In genomic region chr3:129001817-129002572, GRCh38 we compare ENCODE assay signal across 9 cellular contexts. TPM values are rescaled to one million over a fixed set of nuclear protein-coding genes. Genes with fewer than 3 reads are reported as not detected.
A peak's percentile ranks its signal among the peaks of the same experiment; 100 is the strongest.
DNase-seq lines count a peak whose midpoint lies in the region; ATAC-seq, FAIRE-seq and TF ChIP-seq lines count a peak whose summit lies in the region.
"Had no signal": no experiment of that assay in that cellular context is flagged by ENCODE, and none has a peak within 500 bp of the region (broad histone marks: within the 10 kb centered on the region; RNA-seq: fewer than 3 reads in every experiment).

No MANE protein-coding gene starts in this region.

- intact Hi-C loops in activated CD4-positive, alpha-beta T cell treated with anti-CD3 and anti-CD28 coated beads for 36 hours (cut with DNase I, micrococcal nuclease) = no loop called here
- intact Hi-C loops in kidney (cut with DNase I) = no loop called here

- peak; percentile 71 for ATAC-seq in activated CD4-positive, alpha-beta T cell treated with anti-CD3 and anti-CD28 coated beads for 36 hours
- peak; percentile 54 for ATAC-seq in stimulated activated naive CD8-positive, alpha-beta T cell treated with anti-CD3 and anti-CD28 coated beads, Interleukin-15, Interleukin-2, amounts not matched to agents 100 U/mL and 50 U/mL, for 24 hours
- no peak for ATAC-seq in GM21529 (IDR thresholded peaks at IDR 0.05; ENCODE audit: unreplicated experiment)

- CTCF ChIA-PET in activated CD4-positive, alpha-beta T cell treated with anti-CD3 and anti-CD28 coated beads for 36 hours (lab: Charles Lee) = interaction anchor here (1.3 kb wide), 1 partner anchor 14 kb away, joined by 4 read pairs; no protein-coding TSS in a partner anchor
- CTCF ChIA-PET in activated naive CD4-positive, alpha-beta T cell treated with anti-CD3 and anti-CD28 coated beads, Interleukin-2, amount 10 ng/mL, durations not matched to agents 7 days and 5 days (lab: Charles Lee) = no interaction called here

- no peaks in the 10 kb centered on the region for H3K9me3 Mint-ChIP-seq in activated CD4-positive, alpha-beta T cell treated with anti-CD3 and anti-CD28 coated beads for 36 hours (ENCODE audit: low read depth)
- H3K9me3 Mint-ChIP-seq in activated naive CD4-positive, alpha-beta T cell treated with anti-CD3 and anti-CD28 coated beads, Interleukin-2, amount 10 ng/mL, durations not matched to agents 7 days and 5 days = peaks cover 2% of the 10 kb centered on the region

- H3K36me3 Mint-ChIP-seq in activated CD4-positive, alpha-beta T cell treated with anti-CD3 and anti-CD28 coated beads for 36 hours (ENCODE audit: low read depth) = no peaks in the 10 kb centered on the region
- peaks cover 2% of the 10 kb centered on the region for H3K36me3 Mint-ChIP-seq in activated naive CD4-positive, alpha-beta T cell treated with anti-CD3 and anti-CD28 coated beads, Interleukin-2, amount 10 ng/mL, durations not matched to agents 7 days and 5 days

- H3K27me3 Mint-ChIP-seq in activated CD4-positive, alpha-beta T cell treated with anti-CD3 and anti-CD28 coated beads for 36 hours = peaks cover 27% of the 10 kb centered on the region
- H3K27me3 Mint-ChIP-seq in activated naive CD4-positive, alpha-beta T cell treated with anti-CD3 and anti-CD28 coated beads, Interleukin-2, amount 10 ng/mL, durations not matched to agents 7 days and 5 days = peaks cover 81% of the 10 kb centered on the region

- H3K9me3 ChIP-seq in kidney (ENCODE audit: control insufficient read depth in 1 of 2, low read length in 2 of 2) = no peaks in the 10 kb centered on the region

- POLR2A ChIA-PET in activated CD4-positive, alpha-beta T cell treated with anti-CD3 and anti-CD28 coated beads for 36 hours (lab: Charles Lee) = no interaction called here

- H3K36me3 ChIP-seq in kidney (ENCODE audit: control insufficient read depth in 1 of 2, insufficient read depth in 2 of 2, low read length in 2 of 2) = no peaks in the 10 kb centered on the region

- peak; percentile 73 for DNase-seq in activated CD4-positive, alpha-beta T cell treated with anti-CD3 and anti-CD28 coated beads for 36 hours
- no peak for DNase-seq in activated CD4-positive, alpha-beta T cell treated with anti-CD3 and anti-CD28 coated beads, Interleukin-2, amount 50 U/mL, for 4 hours
- DNase-seq in activated naive CD4-positive, alpha-beta T cell treated with anti-CD3 and anti-CD28 coated beads, Interleukin-2, amount 10 ng/mL, durations not matched to agents 7 days and 5 days = peak; percentile 61
- DNase-seq in kidney = peak; percentile 74
- peak; percentile 52 for DNase-seq in stimulated activated naive CD8-positive, alpha-beta T cell treated with anti-CD3 and anti-CD28 coated beads, Interleukin-15, Interleukin-2, amounts not matched to agents 100 U/mL and 50 U/mL, for 24 hours
- no peak for DNase-seq in activated effector memory CD4-positive, alpha-beta T cell treated with Interleukin-2 at 50 U/mL for 16 hours
- no peak for DNase-seq in MV-4-11 (lab: John Stamatoyannopoulos, UW)
- DNase-seq: DND-41 had no signal

- H3K27ac ChIP-seq in kidney (ENCODE audit: low read depth in 2 of 2, low read length in 2 of 2) = peak overlapping the region in 1 of 2 donors; percentile 78

- peak overlapping the region in 1 of 2 donors; percentile 51 for H3K4me3 ChIP-seq in kidney (ENCODE audit: low read length in 2 of 2)

- H3K4me1 ChIP-seq in kidney (ENCODE audit: control insufficient read depth in 1 of 2, insufficient read depth in 1 of 2, low read depth in 1 of 2, low read length in 2 of 2) = peaks cover 0 to 26% of the 10 kb centered on the region in 2 donors

- H3K27ac Mint-ChIP-seq in activated CD4-positive, alpha-beta T cell treated with anti-CD3 and anti-CD28 coated beads for 36 hours = no peak overlapping the region
- H3K27ac Mint-ChIP-seq in activated naive CD4-positive, alpha-beta T cell treated with anti-CD3 and anti-CD28 coated beads, Interleukin-2, amount 10 ng/mL, durations not matched to agents 7 days and 5 days = peak overlapping the region; percentile 58

- FAIRE-seq in kidney (lab: Jason Lieb, UNC) = no peak

- H3K9ac ChIP-seq in kidney (ENCODE audit: low read length in 2 of 2) = peak overlapping the region in 1 of 2 donors; percentile 34

- peak overlapping the region; percentile 74 for H3K4me3 Mint-ChIP-seq in activated CD4-positive, alpha-beta T cell treated with anti-CD3 and anti-CD28 coated beads for 36 hours
- H3K4me3 Mint-ChIP-seq in activated naive CD4-positive, alpha-beta T cell treated with anti-CD3 and anti-CD28 coated beads, Interleukin-2, amount 10 ng/mL, durations not matched to agents 7 days and 5 days = peak overlapping the region; percentile 55

- peaks cover 38% of the 10 kb centered on the region for H3K4me1 Mint-ChIP-seq in activated CD4-positive, alpha-beta T cell treated with anti-CD3 and anti-CD28 coated beads for 36 hours
- H3K4me1 Mint-ChIP-seq in activated naive CD4-positive, alpha-beta T cell treated with anti-CD3 and anti-CD28 coated beads, Interleukin-2, amount 10 ng/mL, durations not matched to agents 7 days and 5 days = peaks cover 57% of the 10 kb centered on the region

- TF ChIP-seq CTCF in kidney (IDR thresholded peaks at IDR 0.05; ENCODE audit: borderline replicate concordance, extremely low read depth, insufficient read depth) = no peak

RNA-seq across cellular contexts. Expression of gene EFCC1, which starts 0.9 kb away (rescaled TPM):
- under 1 TPM; 0.19 to 0.39 TPM for total RNA-seq in activated CD4-positive, alpha-beta T cell treated with anti-CD3 and anti-CD28 coated beads for 36 hours
- 3.7 TPM for total RNA-seq in kidney
- 2.4 TPM for polyA plus RNA-seq in kidney (ENCODE audit: insufficient read depth, low read depth, low replicate concordance)

RNA-seq across cellular contexts. Expression of gene CFAP92, which starts 8.1 kb away (rescaled TPM):
- under 1 TPM; 0.64 to 0.88 TPM for total RNA-seq in activated CD4-positive, alpha-beta T cell treated with anti-CD3 and anti-CD28 coated beads for 36 hours
- total RNA-seq in kidney = 0.60 TPM
- 0.56 TPM for polyA plus RNA-seq in kidney (ENCODE audit: insufficient read depth, low read depth, low replicate concordance)

RNA-seq across cellular contexts. Expression of gene GP9, which starts 58.6 kb away (rescaled TPM):
- not detected for total RNA-seq in activated CD4-positive, alpha-beta T cell treated with anti-CD3 and anti-CD28 coated beads for 36 hours
- total RNA-seq in kidney = not detected
- polyA plus RNA-seq in kidney (ENCODE audit: insufficient read depth, low read depth, low replicate concordance) = 0.49 TPM

Comparison
In these comparisons a context has a peak if more than half of its experiments do, and no peak if none do; other contexts are left out.
1. DNase-seq: peak in activated CD4-positive, alpha-beta T cell treated with anti-CD3 and anti-CD28 coated beads for 36 hours (single experiment), activated naive CD4-positive, alpha-beta T cell treated with anti-CD3 and anti-CD28 coated beads, Interleukin-2, amount 10 ng/mL, durations not matched to agents 7 days and 5 days (single experiment), kidney (single experiment) and stimulated activated naive CD8-positive, alpha-beta T cell treated with anti-CD3 and anti-CD28 coated beads, Interleukin-15, Interleukin-2, amounts not matched to agents 100 U/mL and 50 U/mL, for 24 hours (single experiment); none in activated CD4-positive, alpha-beta T cell treated with anti-CD3 and anti-CD28 coated beads, Interleukin-2, amount 50 U/mL, for 4 hours (0 of 2), activated effector memory CD4-positive, alpha-beta T cell treated with Interleukin-2 at 50 U/mL for 16 hours (single experiment) and MV-4-11 (single experiment).